16 cellular contexts compared by ENCODE assay signal in genomic region chr11:78379039-78379670, GRCh38. TPM values are rescaled to one million over a fixed set of nuclear protein-coding genes. Genes with fewer than 3 reads are reported as not detected.
DNase-seq lines count a peak whose midpoint lies in the region; ATAC-seq, FAIRE-seq and TF ChIP-seq lines count a peak whose summit lies in the region.
"Had no signal": no experiment of that assay in that cellular context is flagged by ENCODE, and none has a peak within 500 bp of the region (broad histone marks: within the 10 kb centered on the region; RNA-seq: fewer than 3 reads in every experiment).

No MANE protein-coding gene starts in this region.

- in situ Hi-C loops in K562 (cut with MboI) (no loop called here), HAP-1 (cut with MboI; ENCODE audit: low sequenced_read_pairs) (no loop called here)

- H3K27ac ChIP-seq in K562 (ENCODE audit: extremely low read depth, low read depth, low read length) (peak overlapping the region; percentile 63; the same call in 1 of the 3 replicates), smooth muscle cell (ENCODE audit: low read depth) (peak overlapping the region; percentile 41), neuronal stem cell (replicated peaks; ENCODE audit: low read length) (no peak overlapping the region)

- H2AFZ ChIP-seq in K562 (ENCODE audit: low read depth, low read length) (no peak overlapping the region), smooth muscle cell (ENCODE audit: low read depth) (no peak overlapping the region), neuronal stem cell (ENCODE audit: low read length) (no peak overlapping the region)

- H3K79me1 ChIP-seq in neuronal stem cell (ENCODE audit: low read depth, low read length) = peaks cover 2% of the 10 kb centered on the region

- peaks cover 13% of the 10 kb centered on the region; the same call in 1 of the 2 replicates for H3K9me3 ChIP-seq in K562 (replicated peaks; ENCODE audit: control insufficient read depth, insufficient read depth, low read depth, low read length)
- no peaks in the 10 kb centered on the region for H3K9me3 ChIP-seq in smooth muscle cell (replicated peaks; ENCODE audit: low read depth)
- no peaks in the 10 kb centered on the region for H3K9me3 ChIP-seq in HAP-1
- peaks cover 6 to 17% of the 10 kb centered on the region in 2 donors for H3K9me3 ChIP-seq in neuronal stem cell (replicated peaks in 1 of 2; ENCODE audit: control insufficient read depth in 2 of 2, insufficient read depth in 1 of 2, low read depth in 1 of 2, low read length in 2 of 2)

- H3K9ac ChIP-seq in K562 (ENCODE audit: insufficient read depth in 1 of 2, low read depth in 2 of 2, low read length in 2 of 2) (no peak overlapping the region), smooth muscle cell (ENCODE audit: low read depth) (no peak overlapping the region), neuronal stem cell (ENCODE audit: low read depth, low read length, poor library complexity) (no peak overlapping the region)

- no peak overlapping the region for H4K8ac ChIP-seq in neuronal stem cell (ENCODE audit: low read depth, low read length)

- TF ChIP-seq POLR2A in K562 (conservative IDR thresholded peaks at IDR 0.05) = no peak

- H2BK5ac ChIP-seq in neuronal stem cell (ENCODE audit: low read length) = no peak overlapping the region

- H3K4me1 ChIP-seq in K562 (replicated peaks in 1 of 2; ENCODE audit: control insufficient read depth in 2 of 2, insufficient read depth in 2 of 2, low read length in 2 of 2) = peaks cover 5 to 44% of the 10 kb centered on the region in 2 experiments
- peaks cover 35% of the 10 kb centered on the region for H3K4me1 ChIP-seq in smooth muscle cell (ENCODE audit: low read depth)
- peaks cover 29% of the 10 kb centered on the region for H3K4me1 ChIP-seq in HAP-1
- peaks cover 0 to 2% of the 10 kb centered on the region in 2 donors for H3K4me1 ChIP-seq in neuronal stem cell (ENCODE audit: control insufficient read depth in 2 of 2, insufficient read depth in 1 of 2, low read depth in 1 of 2, low read length in 2 of 2)

- H3K27me3 ChIP-seq in K562 (ENCODE audit: control insufficient read depth in 2 of 2, insufficient read depth in 2 of 2, low read length in 2 of 2) (no peaks in the 10 kb centered on the region), smooth muscle cell (ENCODE audit: low read depth) (no peaks in the 10 kb centered on the region), HAP-1 (ENCODE audit: low read depth) (no peaks in the 10 kb centered on the region), neuronal stem cell (ENCODE audit: control insufficient read depth in 3 of 3, insufficient read depth in 3 of 3, low read depth in 1 of 3, low read length in 3 of 3) (no peaks in the 10 kb centered on the region)

- CTCF ChIA-PET in K562 (lab: Yijun Ruan, JAX; ENCODE audit: low intra/inter-chr PET ratio) = no interaction called here

- H3K18ac ChIP-seq in neuronal stem cell (ENCODE audit: low read length) = no peak overlapping the region

- DNase-seq in SIG-M5 treated with dmso at 0.1 percent for 504 hours (lab: John Stamatoyannopoulos, UW; ENCODE audit: unreplicated experiment) (peak; percentile 13), SIG-M5 (lab: John Stamatoyannopoulos, UW) (no peak), LHCN-M2 (ENCODE audit: low read depth) (peak; percentile 6), K562 (ENCODE audit: extremely low read depth in 1 of 4, low spot score in 3 of 4) (peak in 2 of 4 experiments; percentile 25 to 55), smooth muscle cell (lab: John Stamatoyannopoulos, UW; ENCODE audit: unreplicated experiment) (no peak), HAP-1 (ENCODE audit: low spot score in 2 of 2) (no peak), neuronal stem cell (ENCODE audit: low spot score) (no peak)
- DNase-seq: activated CD4-positive, CD25-positive, alpha-beta regulatory T cell treated with anti-CD3 and anti-CD28 coated beads, Interleukin-2, amount 50 U/mL, for 72 hours; activated naive CD8-positive, alpha-beta T cell treated with anti-CD3 and anti-CD28 coated beads, Interleukin-2, amount 50 U/mL, for 24 hours; effector CD4-positive, alpha-beta T cell; glutamatergic neuron; NCI-H226 had no signal

- BruUV-seq in K562 (replicated peaks; lab: Mats Ljungman, UMichigan) = no TSS peak

- H3F3A ChIP-seq in smooth muscle cell (ENCODE audit: low read depth) = peaks cover 21% of the 10 kb centered on the region

- H3K14ac ChIP-seq in neuronal stem cell (ENCODE audit: low read length) = no peak overlapping the region

- ATAC-seq in K562 (peak; percentile 57), HG03460 (IDR thresholded peaks at IDR 0.05; ENCODE audit: unreplicated experiment) (no peak)
- ATAC-seq: activated naive CD8-positive, alpha-beta T cell treated with anti-CD3 and anti-CD28 coated beads, Interleukin-2, amount 50 U/mL, for 24 hours; sciatic nerve had no signal

- intact Hi-C loops in K562 (cut with micrococcal nuclease) = no loop called here

- H3K79me2 ChIP-seq in K562 (ENCODE audit: control insufficient read depth, insufficient read depth, low read length) (peaks cover 76% of the 10 kb centered on the region), smooth muscle cell (ENCODE audit: low read depth) (peaks cover 79% of the 10 kb centered on the region)

- H3K36me3 ChIP-seq in K562 (ENCODE audit: control insufficient read depth, insufficient read depth, low read length) = peaks cover 13% of the 10 kb centered on the region; the same call in 1 of the 3 replicates
- no peaks in the 10 kb centered on the region for H3K36me3 ChIP-seq in smooth muscle cell (ENCODE audit: low read depth)
- H3K36me3 ChIP-seq in HAP-1 (replicated peaks) = no peaks in the 10 kb centered on the region
- H3K36me3 ChIP-seq in neuronal stem cell (replicated peaks in 1 of 2; ENCODE audit: control insufficient read depth in 2 of 2, insufficient read depth in 2 of 2, low read length in 2 of 2) = peaks cover 0 to 4% of the 10 kb centered on the region in 2 donors

- H4K20me1 ChIP-seq in K562 (replicated peaks; ENCODE audit: control insufficient read depth, insufficient read depth, low read length) (no peaks in the 10 kb centered on the region), smooth muscle cell (ENCODE audit: low read depth) (no peaks in the 10 kb centered on the region)

- H3K4me2 ChIP-seq in K562 (ENCODE audit: insufficient read depth, low read length) (no peak overlapping the region), smooth muscle cell (peak overlapping the region; percentile 60), neuronal stem cell (ENCODE audit: insufficient read depth, low read length, poor library complexity, severe bottlenecking) (no peak overlapping the region)

- TF ChIP-seq EP300 in K562 (IDR thresholded peaks at IDR 0.05; ENCODE audit: low read length) = no peak

- WGBS in K562 (ENCODE audit: insufficient coverage, low coverage, missing lambda C conversion rate) = 12% methylated on average over 3 of the region's 3 CpGs
- 41% methylated on average over 3 of the region's 3 CpGs for WGBS in smooth muscle cell (ENCODE audit: low lambda C conversion rate)
- WGBS in neuronal stem cell (ENCODE audit: extremely low coverage in 2 of 2, insufficient read length in 2 of 2, insufficient replicate concordance in 1 of 2), 2 donors = no CpG with 5 or more reads among the region's 3 CpGs

- H4K91ac ChIP-seq in neuronal stem cell (ENCODE audit: low read depth, low read length, poor library complexity) = no peak overlapping the region

- no peak for TF ChIP-seq RAD21 in K562 (CRISPR knock-in tag; conservative IDR thresholded peaks at IDR 0.05 in 1 of 2, IDR thresholded peaks at IDR 0.05 in 1 of 2)

- H2BK12ac ChIP-seq in neuronal stem cell (ENCODE audit: low read length) = no peak overlapping the region

- H3K4me3 ChIP-seq in K562 = no peak overlapping the region
- H3K4me3 ChIP-seq in smooth muscle cell = no peak overlapping the region
- no peak overlapping the region for H3K4me3 ChIP-seq in HAP-1
- no peak overlapping the region for H3K4me3 ChIP-seq in neuronal stem cell (ENCODE audit: low read length in 2 of 2)
- H3K4me3 ChIP-seq: lung had no signal

- H3K9me1 ChIP-seq in K562 (ENCODE audit: control insufficient read depth, insufficient read depth, low read length) = no peaks in the 10 kb centered on the region

- no peak overlapping the region for H3K4ac ChIP-seq in neuronal stem cell (ENCODE audit: low read length)

- no peak overlapping the region for H3K23ac ChIP-seq in neuronal stem cell (ENCODE audit: low read depth, low read length, poor library complexity)

- no peak overlapping the region for H2AK5ac ChIP-seq in neuronal stem cell (ENCODE audit: low read depth, low read length)

- no peak for FAIRE-seq in K562 (lab: Jason Lieb, UNC)
- FAIRE-seq: A204.1 had no signal

- H2BK15ac ChIP-seq in neuronal stem cell (ENCODE audit: low read length) = no peak overlapping the region

- TF ChIP-seq CTCF in K562 (IDR thresholded peaks at IDR 0.05 in 2 of 3, conservative IDR thresholded peaks at IDR 0.05 in 1 of 3; ENCODE audit: insufficient read depth in 2 of 3, low read depth in 1 of 3, low read length in 3 of 3) (no peak), smooth muscle cell (IDR thresholded peaks at IDR 0.05; ENCODE audit: borderline replicate concordance, insufficient read depth, poor library complexity, severe bottlenecking) (no peak)

- POLR2A ChIA-PET in K562 (lab: Yijun Ruan, JAX) = interaction anchor here (0.6 to 4.2 kb wide), 9 partner anchors 10 to 302 kb away, joined by 3 to 12 read pairs (median 4); no protein-coding TSS in a partner anchor

- no peak overlapping the region for H2BK120ac ChIP-seq in neuronal stem cell (ENCODE audit: low read depth, low read length)

RNA-seq across cellular contexts. Expression of gene GAB2, which starts 38.5 kb away (rescaled TPM):
- total RNA-seq in LHCN-M2 (2014; rRNA removed) (8.1 and 12.8 TPM in 2 replicates), K562 (2014; rRNA removed) (13.7 and 15.0 TPM in 2 replicates), K562 (2014; rRNA removed; fragmentation: Illumina TruSeq; extraction: Trizol) (17.6 and 18.6 TPM in 2 replicates), K562 (2015; rRNA removed; fragmentation: Illumina TruSeq; extraction: Trizol) (18.1 and 18.7 TPM in 2 replicates), K562 (2021) (25.4 and 35.2 TPM in 2 replicates), smooth muscle cell (9.7 and 15.0 TPM in 2 replicates)
- polyA plus RNA-seq in LHCN-M2 (2012) = 8.7 TPM
- total RNA-seq in K562 (2011; cell fraction: chromatin; rRNA removed; ENCODE audit: low replicate concordance) = 43.7 and 72.8 TPM in 2 replicates
- 21.3 and 24.9 TPM in 2 replicates for total RNA-seq in K562 (2011; cell fraction: nucleolus; rRNA removed)
- 28.6 and 29.0 TPM in 2 replicates for total RNA-seq in K562 (2011; cell fraction: nucleoplasm; rRNA removed)
- polyA plus RNA-seq in K562 (2011; rRNA removed) (11.9 and 15.5 TPM in 2 replicates), K562 (2014; fragmentation: Illumina TruSeq; extraction: Trizol) (24.7 and 25.9 TPM in 2 replicates), K562 (2014; fragmentation: Nextera tagmentation; extraction: Ambion mirVana) (1 to 10 TPM; 2.3 to 6.5 TPM), K562 (2014; rRNA removed) (10.9 and 16.1 TPM in 2 replicates), smooth muscle cell (4.2 and 7.7 TPM in 2 replicates)
- polyA plus RNA-seq in K562 (2011; cell fraction: cytosol; rRNA removed) = 10.3 and 11.7 TPM in 2 replicates
- 25.3 and 30.6 TPM in 2 replicates for polyA plus RNA-seq in K562 (2011; cell fraction: nucleus; rRNA removed)
- 23.9 and 82.9 TPM in 2 replicates for polyA plus RNA-seq in K562 (2012)
- polyA minus RNA-seq in K562 (2011; rRNA and poly(A)+ RNA removed) = 25.7 and 32.4 TPM in 2 replicates
- polyA minus RNA-seq in K562 (2011; cell fraction: cytosol; rRNA and poly(A)+ RNA removed) = 9.1 and 16.6 TPM in 2 replicates
- 10.6 and 19.3 TPM in 2 replicates for polyA minus RNA-seq in K562 (2011; cell fraction: nucleus; rRNA and poly(A)+ RNA removed)
- polyA plus RNA-seq in neuronal stem cell (2013, experiment 1 of 2) = 16.6 TPM
- polyA plus RNA-seq in neuronal stem cell (2013, experiment 2 of 2) = 16.0 TPM

Comparison
In these comparisons a context has a peak if more than half of its experiments do, and no peak if none do; other contexts are left out.
1. DNase-seq: peak in SIG-M5 treated with dmso at 0.1 percent for 504 hours (single experiment) and LHCN-M2 (single experiment); none in SIG-M5 (single experiment), smooth muscle cell (single experiment), HAP-1 (0 of 2) and neuronal stem cell (single experiment).